ENCODE assay signal across 9 cellular contexts in the genomic region with DNA sequence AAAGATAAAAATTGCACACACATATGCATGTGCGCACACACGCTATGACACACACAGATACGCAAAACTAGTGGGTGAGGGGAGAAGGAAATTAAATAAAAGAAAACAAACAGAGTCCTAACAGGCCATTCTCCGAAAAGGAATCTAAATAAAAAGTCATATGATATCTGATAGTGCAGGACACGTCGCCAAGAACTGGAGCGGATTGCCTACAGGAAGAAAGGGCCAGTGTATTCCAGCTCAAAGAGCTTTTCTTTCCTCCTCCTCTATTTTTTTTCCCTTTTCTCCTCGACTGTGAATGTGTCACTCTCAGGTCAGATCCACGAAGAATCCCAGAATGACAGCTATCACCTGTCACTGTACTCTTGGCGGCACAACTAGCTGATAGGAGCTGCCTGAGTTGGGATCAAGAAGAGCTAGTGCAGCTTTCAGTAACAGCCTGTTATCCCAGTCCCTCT.
DNase-seq lines count a peak whose midpoint lies in the region; ATAC-seq and TF ChIP-seq lines count a peak whose summit lies in the region.
"Had no signal": no experiment of that assay in that cellular context is flagged by ENCODE, and none has a peak within 500 bp of the region (broad histone marks: within the 10 kb centered on the region; RNA-seq: fewer than 3 reads in every experiment).

No MANE protein-coding gene starts in this region.

- H3K4me3 ChIP-seq in ascending aorta (peak overlapping the region; percentile 19 to 55), subcutaneous abdominal adipose tissue (ENCODE audit: low read depth in 1 of 5, low read length in 5 of 5) (peak overlapping the region; percentile 1 to 51 (median 19))
- H3K4me3 ChIP-seq: SK-N-MC had no signal

- H3K9ac ChIP-seq in subcutaneous abdominal adipose tissue (ENCODE audit: low read length in 5 of 5) = peak overlapping the region in 4 of 5 donors; percentile 0 to 68 (median 28)

- no peaks in the 10 kb centered on the region for H3K9me3 ChIP-seq in ascending aorta
- H3K9me3 ChIP-seq in subcutaneous abdominal adipose tissue (ENCODE audit: control insufficient read depth in 5 of 5, low read length in 5 of 5) = no peaks in the 10 kb centered on the region

- intact Hi-C loops in ascending aorta (cut with DNase I) = no loop called here

- no peaks in the 10 kb centered on the region for H3K27me3 ChIP-seq in ascending aorta
- no peaks in the 10 kb centered on the region for H3K27me3 ChIP-seq in layer of hippocampus (ENCODE audit: control insufficient read depth, insufficient read depth, low read length)
- no peaks in the 10 kb centered on the region for H3K27me3 ChIP-seq in subcutaneous abdominal adipose tissue (ENCODE audit: control insufficient read depth in 5 of 5, insufficient read depth in 4 of 5, low read length in 5 of 5)

- DNase-seq in ascending aorta (ENCODE audit: low spot score in 2 of 2) (no peak), CD1c-positive myeloid dendritic cell (ENCODE audit: extremely low spot score) (no peak), GM19240 (ENCODE audit: insufficient read length, low spot score) (no peak)
- no peak for DNase-seq in activated CD4-positive, alpha-beta T cell treated with anti-CD3 and anti-CD28 coated beads, Interleukin-2, amount 50 U/mL, for 48 hours

- no peaks in the 10 kb centered on the region for H3K36me3 ChIP-seq in ascending aorta
- no peaks in the 10 kb centered on the region for H3K36me3 ChIP-seq in subcutaneous abdominal adipose tissue (ENCODE audit: control insufficient read depth in 5 of 5, insufficient read depth in 5 of 5, low read length in 5 of 5)

- peaks cover 0 to 6% of the 10 kb centered on the region in 2 donors for H3K4me1 ChIP-seq in ascending aorta
- H3K4me1 ChIP-seq in subcutaneous abdominal adipose tissue (ENCODE audit: control insufficient read depth in 5 of 5, insufficient read depth in 5 of 5, low read length in 5 of 5) = peaks cover 0 to 35% (median 33%) of the 10 kb centered on the region in 5 donors

- no peak for TF ChIP-seq CTCF in ascending aorta (IDR thresholded peaks at IDR 0.05)

- H3K27ac ChIP-seq in ascending aorta (peak overlapping the region; percentile 63 to 67), layer of hippocampus (ENCODE audit: low read depth, low read length) (peak overlapping the region; percentile 96), subcutaneous abdominal adipose tissue (ENCODE audit: low read depth, low read length) (peak overlapping the region; percentile 61)
- H3K27ac ChIP-seq: SK-N-MC had no signal

- ATAC-seq in HG02759 (IDR thresholded peaks at IDR 0.05; ENCODE audit: unreplicated experiment) (peak; percentile 5), GM18520 (IDR thresholded peaks at IDR 0.05; ENCODE audit: unreplicated experiment) (no peak)
